In the genomic region with DNA sequence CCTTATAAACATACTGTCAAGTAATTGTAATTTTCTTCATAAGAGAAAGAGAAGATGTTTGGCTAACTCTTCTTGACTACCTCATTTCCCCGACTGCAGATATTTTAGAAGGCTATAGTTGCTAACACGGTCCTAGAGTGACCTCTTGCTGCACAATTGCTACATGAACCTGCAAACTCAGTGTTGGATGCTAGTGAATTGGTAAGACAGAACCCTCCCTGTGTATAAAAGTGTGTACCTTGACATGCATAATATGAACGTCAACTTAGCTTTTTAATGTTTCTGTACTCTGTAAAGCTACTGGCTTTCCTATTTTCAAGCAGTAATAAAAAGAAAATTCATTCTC, we compare ENCODE assay signal across 7 cellular contexts. TPM values are rescaled to one million over a fixed set of nuclear protein-coding genes. Genes with fewer than 3 reads are reported as not detected.
DNase-seq lines count a peak whose midpoint lies in the region; ATAC-seq and TF ChIP-seq lines count a peak whose summit lies in the region.

No MANE protein-coding gene starts in this region.

- no peaks in the 10 kb centered on the region for H3K36me3 ChIP-seq in uterus

- H3K4me3 Mint-ChIP-seq in progenitor cell of endocrine pancreas (ENCODE audit: low read depth), result no peak overlapping the region

- no peaks in the 10 kb centered on the region for H3K27me3 ChIP-seq in uterus

- no peak overlapping the region for H3K27ac Mint-ChIP-seq in progenitor cell of endocrine pancreas

- DNase-seq in NCI-H1092 treated with DMSO at 0.1 percent for 48 hours (lab: John Stamatoyannopoulos, UW) (peak; percentile 76), astrocyte of the spinal cord (ENCODE audit: low read depth, low spot score) (peak; percentile 37), progenitor cell of endocrine pancreas (ENCODE audit: low spot score, unreplicated experiment) (no peak), uterus (no peak)

- H3K4me3 ChIP-seq in astrocyte of the spinal cord (ENCODE audit: low read depth, low read length) (no peak overlapping the region), uterus (no peak overlapping the region)

- no peaks in the 10 kb centered on the region for H3K9me3 ChIP-seq in uterus

- in situ Hi-C loops in astrocyte of the spinal cord (cut with HindIII; ENCODE audit: low sequenced_read_pairs), result no loop called here

- ATAC-seq in GM21576 (IDR thresholded peaks at IDR 0.05; ENCODE audit: unreplicated experiment) (peak; percentile 62), HG03135 (IDR thresholded peaks at IDR 0.05; ENCODE audit: unreplicated experiment) (no peak), GM19463 (IDR thresholded peaks at IDR 0.05; ENCODE audit: unreplicated experiment) (no peak)

- no peaks in the 10 kb centered on the region for H3K4me1 ChIP-seq in uterus

- H3K4me1 Mint-ChIP-seq in progenitor cell of endocrine pancreas (ENCODE audit: low read depth), result peaks cover 4% of the 10 kb centered on the region

- TF ChIP-seq POLR2A in uterus (IDR thresholded peaks at IDR 0.05), result no peak

- H3K36me3 Mint-ChIP-seq in progenitor cell of endocrine pancreas (ENCODE audit: insufficient read depth), result no peaks in the 10 kb centered on the region

- H3K9me3 Mint-ChIP-seq in progenitor cell of endocrine pancreas (ENCODE audit: low read depth), result no peaks in the 10 kb centered on the region

- no peaks in the 10 kb centered on the region for H3K27me3 Mint-ChIP-seq in progenitor cell of endocrine pancreas

- intact Hi-C loops in uterus (cut with DNase I; ENCODE audit: low total_unique reads), result no loop called here

- no peak overlapping the region for H3K27ac ChIP-seq in uterus

- TF ChIP-seq CTCF in astrocyte of the spinal cord (IDR thresholded peaks at IDR 0.05; ENCODE audit: low read depth, low read length) (peak; percentile 49), progenitor cell of endocrine pancreas (IDR thresholded peaks at IDR 0.05; ENCODE audit: unreplicated experiment) (peak; percentile 35), uterus (IDR thresholded peaks at IDR 0.05) (peak in 1 of 4 experiments; percentile 29)

RNA-seq across cellular contexts. Expression of a gene that starts 46.7 kb away (rescaled TPM):
- total RNA-seq in progenitor cell of endocrine pancreas (0.73 TPM in 1 of 2 replicates, not detected in the other), uterus (under 1 TPM in 2 of 4 donors, not detected in 2; 0.61 to 0.97 TPM)

Comparison
In these comparisons a context has a peak if more than half of its experiments do, and no peak if none do; other contexts are left out.
1. DNase-seq: peak in NCI-H1092 treated with DMSO at 0.1 percent for 48 hours (single experiment) and astrocyte of the spinal cord (single experiment); none in progenitor cell of endocrine pancreas (single experiment) and uterus (0 of 2).